In genomic region chr17:48307222-48307621, GRCh38 we compare ENCODE assay signal across 16 cellular contexts.
"Had no signal": no experiment of that assay in that cellular context is flagged by ENCODE, and none has a peak within 500 bp of the region (broad histone marks: within the 10 kb centered on the region; RNA-seq: fewer than 3 reads in every experiment).

No MANE protein-coding gene starts in this region.

- H3K27me3 Mint-ChIP-seq: stimulated activated naive CD8-positive, alpha-beta T cell treated with anti-CD3 and anti-CD28 coated beads, Interleukin-15, amount 100 ng/mL, for 72 hours had no signal

- H3K27ac ChIP-seq: dorsolateral prefrontal cortex, neutrophil, pancreas, suprapubic skin, transverse colon, upper lobe of right lung, uterus had no signal

- H3K4me3 Mint-ChIP-seq: immature natural killer cell; memory B cell; naive B cell; stimulated activated naive B cell treated with anti-CD40 and anti-IgM and Interleukin-4, amounts not matched to agents 10 μg/mL and 1 μg/mL and 100 μg/mL, for 72 hours; stimulated activated naive CD8-positive, alpha-beta T cell treated with anti-CD3 and anti-CD28 coated beads, Interleukin-15, amount 100 ng/mL, for 72 hours had no signal

- H3K36me3 ChIP-seq: neutrophil, pancreas, suprapubic skin, transverse colon, upper lobe of right lung, uterus had no signal

- H3K4me1 ChIP-seq: suprapubic skin, upper lobe of right lung, uterus had no signal

- H3K9me3 ChIP-seq: mucosa of descending colon, neutrophil, pancreas, suprapubic skin, transverse colon, upper lobe of right lung, uterus had no signal

- H3K4me3 ChIP-seq: dorsolateral prefrontal cortex, lung, mucosa of descending colon, pancreas, suprapubic skin, transverse colon, upper lobe of right lung, uterus had no signal

- DNase-seq: upper lobe of right lung had no signal

- H3K36me3 Mint-ChIP-seq: naive B cell had no signal

- H3K27ac Mint-ChIP-seq: memory B cell; stimulated activated naive B cell treated with anti-CD40 and anti-IgM and Interleukin-4, amounts not matched to agents 10 μg/mL and 1 μg/mL and 100 μg/mL, for 72 hours; stimulated activated naive CD8-positive, alpha-beta T cell treated with anti-CD3 and anti-CD28 coated beads, Interleukin-15, amount 100 ng/mL, for 72 hours had no signal

- FAIRE-seq: frontal cortex, small intestine had no signal

- H3K9me3 Mint-ChIP-seq: immature natural killer cell; memory B cell; naive B cell; stimulated activated naive B cell treated with anti-CD40 and anti-IgM and Interleukin-4, amounts not matched to agents 10 μg/mL and 1 μg/mL and 100 μg/mL, for 72 hours; stimulated activated naive CD8-positive, alpha-beta T cell treated with anti-CD3 and anti-CD28 coated beads, Interleukin-15, amount 100 ng/mL, for 72 hours had no signal

- H3K4me1 Mint-ChIP-seq: memory B cell had no signal
